ENCODE assay signal across 32 cellular contexts in the genomic region with DNA sequence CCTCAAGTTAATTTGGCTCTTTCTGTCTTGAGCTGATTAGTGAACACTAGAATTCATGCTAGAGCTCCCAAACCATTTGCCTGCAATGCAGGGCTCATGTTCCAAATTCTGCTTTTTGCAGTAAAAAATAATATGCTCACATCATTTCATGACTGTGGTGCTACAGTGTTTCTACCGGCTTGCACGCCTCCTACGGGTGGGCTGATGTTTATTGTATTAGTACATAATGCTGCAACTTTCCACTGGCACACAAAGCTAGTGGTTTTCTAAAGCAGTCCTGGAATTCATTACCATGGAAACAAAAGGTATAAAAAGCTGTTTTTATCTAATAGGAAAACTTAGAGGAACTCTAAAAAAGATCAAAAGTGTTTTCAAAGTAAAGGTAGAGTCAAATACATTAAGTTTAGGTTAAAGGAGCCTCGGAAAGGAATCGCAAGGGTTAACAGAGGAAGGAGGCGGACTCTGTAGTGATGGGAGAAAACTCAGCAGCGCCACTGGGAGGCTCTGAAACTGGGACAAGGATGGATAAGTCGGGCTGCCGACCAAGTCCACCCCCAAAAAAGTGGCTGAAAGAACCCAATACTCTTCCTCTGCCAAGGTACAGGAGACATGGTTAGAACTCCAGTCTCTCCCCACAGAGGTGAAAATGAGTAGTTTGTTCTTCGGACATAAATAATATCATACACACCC. TPM values are rescaled to one million over a fixed set of nuclear protein-coding genes. Genes with fewer than 3 reads are reported as not detected.
"Had no signal": no experiment of that assay in that cellular context is flagged by ENCODE, and none has a peak within 500 bp of the region (broad histone marks: within the 10 kb centered on the region; RNA-seq: fewer than 3 reads in every experiment).

No MANE protein-coding gene starts in this region.

- FAIRE-seq: bronchial epithelial cell, keratinocyte, small intestine had no signal

- H3K4me3 ChIP-seq: esophagus muscularis mucosa, heart right ventricle, ovary, sigmoid colon, vagina had no signal

- ATAC-seq: activated CD8-positive, alpha-beta memory T cell treated with anti-CD3 and anti-CD28 coated beads, Interleukin-2, amount 10 ng/mL, durations not matched to agents 7 days and 5 days; activated CD8-positive, alpha-beta T cell treated with anti-CD3 and anti-CD28 coated beads, Interleukin-2, amount 10 ng/mL, durations not matched to agents 7 days and 5 days; activated naive CD8-positive, alpha-beta T cell treated with anti-CD3 and anti-CD28 coated beads, Interleukin-2, amount 50 U/mL, for 24 hours; foreskin keratinocyte; heart right ventricle; left cardiac atrium; left ventricle myocardium superior; stimulated activated memory B cell treated with anti-CD40 and anti-IgM and Interleukin-4, amounts not matched to agents 10 μg/mL and 1 μg/mL and 100 μg/mL, for 72 hours; stimulated activated naive CD8-positive, alpha-beta T cell treated with anti-CD3 and anti-CD28 coated beads, Interleukin-15, amount 100 ng/mL, for 72 hours; T-helper 17 cell had no signal

- H3K27me3 ChIP-seq: ovary, vagina had no signal

- H3K9me3 ChIP-seq: esophagus muscularis mucosa, heart right ventricle, sigmoid colon, vagina had no signal

- H3K4me1 ChIP-seq: esophagus muscularis mucosa, foreskin keratinocyte, heart right ventricle, sigmoid colon, vagina had no signal

- H3K36me3 ChIP-seq: esophagus muscularis mucosa, heart right ventricle, ovary, sigmoid colon, vagina had no signal

- H3K4me3 Mint-ChIP-seq: activated CD8-positive, alpha-beta memory T cell treated with anti-CD3 and anti-CD28 coated beads, Interleukin-2, amount 10 ng/mL, durations not matched to agents 7 days and 5 days; activated CD8-positive, alpha-beta T cell treated with anti-CD3 and anti-CD28 coated beads, Interleukin-2, amount 10 ng/mL, durations not matched to agents 7 days and 5 days; activated naive CD4-positive, alpha-beta T cell treated with anti-CD3 and anti-CD28 coated beads, Interleukin-2, amount 50 U/mL, for 24 hours; activated naive CD8-positive, alpha-beta T cell treated with anti-CD3 and anti-CD28 coated beads, Interleukin-2, amount 50 U/mL, for 24 hours; central memory CD8-positive, alpha-beta T cell; dendritic cell treated with granulocyte-macrophage colony-stimulating factor and Interleukin-4, amounts not matched to agents 40 ng/mL and 50 ng/mL, for 4 days; nephron progenitor cell; stimulated activated memory B cell treated with anti-CD40 and anti-IgM and Interleukin-4, amounts not matched to agents 10 μg/mL and 1 μg/mL and 100 μg/mL, for 72 hours; stimulated activated naive CD8-positive, alpha-beta T cell treated with anti-CD3 and anti-CD28 coated beads, Interleukin-15, amount 100 ng/mL, for 72 hours; T-helper 17 cell; type B pancreatic cell had no signal

- H3K36me3 Mint-ChIP-seq: activated CD8-positive, alpha-beta memory T cell treated with anti-CD3 and anti-CD28 coated beads, Interleukin-2, amount 10 ng/mL, durations not matched to agents 7 days and 5 days; activated naive CD4-positive, alpha-beta T cell treated with anti-CD3 and anti-CD28 coated beads, Interleukin-2, amount 50 U/mL, for 24 hours; stimulated activated memory B cell treated with anti-CD40 and anti-IgM and Interleukin-4, amounts not matched to agents 10 μg/mL and 1 μg/mL and 100 μg/mL, for 72 hours; type B pancreatic cell had no signal

- H3K9me3 Mint-ChIP-seq: activated naive CD4-positive, alpha-beta T cell treated with anti-CD3 and anti-CD28 coated beads, Interleukin-2, amount 50 U/mL, for 24 hours; activated naive CD8-positive, alpha-beta T cell treated with anti-CD3 and anti-CD28 coated beads, Interleukin-2, amount 50 U/mL, for 24 hours; activated T-helper 2 cell treated with anti-CD3 and anti-CD28 coated beads, Interferon-gamma antibody, Interleukin-2, Interleukin-4, amounts not matched to agents 10 μg/mL and 5 μg/mL and 100 μg/mL, durations not matched to agents 14 hours and 24 hours and 36 hours; central memory CD8-positive, alpha-beta T cell; dendritic cell treated with granulocyte-macrophage colony-stimulating factor and Interleukin-4, amounts not matched to agents 40 ng/mL and 50 ng/mL, for 4 days; nephron progenitor cell; stimulated activated memory B cell treated with anti-CD40 and anti-IgM and Interleukin-4, amounts not matched to agents 10 μg/mL and 1 μg/mL and 100 μg/mL, for 72 hours; stimulated activated naive CD8-positive, alpha-beta T cell treated with anti-CD3 and anti-CD28 coated beads, Interleukin-15, amount 100 ng/mL, for 72 hours; type B pancreatic cell had no signal

- H3K27ac Mint-ChIP-seq: activated CD8-positive, alpha-beta memory T cell treated with anti-CD3 and anti-CD28 coated beads, Interleukin-2, amount 10 ng/mL, durations not matched to agents 7 days and 5 days; activated CD8-positive, alpha-beta T cell treated with anti-CD3 and anti-CD28 coated beads, Interleukin-2, amount 10 ng/mL, durations not matched to agents 7 days and 5 days; activated naive CD4-positive, alpha-beta T cell treated with anti-CD3 and anti-CD28 coated beads, Interleukin-2, amount 50 U/mL, for 24 hours; activated naive CD8-positive, alpha-beta T cell treated with anti-CD3 and anti-CD28 coated beads, Interleukin-2, amount 50 U/mL, for 24 hours; activated T-helper 2 cell treated with anti-CD3 and anti-CD28 coated beads, Interferon-gamma antibody, Interleukin-2, Interleukin-4, amounts not matched to agents 10 μg/mL and 5 μg/mL and 100 μg/mL, durations not matched to agents 14 hours and 24 hours and 36 hours; dendritic cell treated with granulocyte-macrophage colony-stimulating factor and Interleukin-4, amounts not matched to agents 40 ng/mL and 50 ng/mL, for 4 days; nephron progenitor cell; progenitor cell of endocrine pancreas; stimulated activated memory B cell treated with anti-CD40 and anti-IgM and Interleukin-4, amounts not matched to agents 10 μg/mL and 1 μg/mL and 100 μg/mL, for 72 hours; stimulated activated naive CD8-positive, alpha-beta T cell treated with anti-CD3 and anti-CD28 coated beads, Interleukin-15, amount 100 ng/mL, for 72 hours; T-helper 17 cell; type B pancreatic cell had no signal

- H3K27ac ChIP-seq: esophagus muscularis mucosa, foreskin keratinocyte, heart right ventricle, ovary, sigmoid colon, vagina had no signal

- DNase-seq: activated CD8-positive, alpha-beta memory T cell treated with anti-CD3 and anti-CD28 coated beads, Interleukin-2, amount 10 ng/mL, durations not matched to agents 7 days and 5 days; activated CD8-positive, alpha-beta T cell treated with anti-CD3 and anti-CD28 coated beads, Interleukin-2, amount 10 ng/mL, durations not matched to agents 7 days and 5 days; activated naive CD8-positive, alpha-beta T cell treated with anti-CD3 and anti-CD28 coated beads, Interleukin-2, amount 50 U/mL, for 24 hours; activated T-cell treated with anti-CD3 and anti-CD28 coated beads, Interleukin-2, amount 50 U/mL, for 48 hours; foreskin keratinocyte; heart right ventricle; left cardiac atrium; left ventricle myocardium superior; nephron progenitor cell; ovary; retina; sigmoid colon; small intestine; stimulated activated CD4-positive, alpha-beta T cell treated with anti-CD3 and anti-CD28 coated beads, Interleukin-1b, Interleukin-23, amount 100 ng/mL, for 48 hours; stimulated activated CD4-positive, alpha-beta T cell treated with anti-CD3 and anti-CD28 coated beads, Interleukin-4, amount 100 ng/mL, for 4 hours; stimulated activated CD8-positive, alpha-beta memory T cell treated with anti-CD3 and anti-CD28 coated beads, Interleukin-4, amount 100 ng/mL, for 48 hours; stimulated activated naive CD8-positive, alpha-beta T cell treated with anti-CD3 and anti-CD28 coated beads, Interleukin-15, amount 100 ng/mL, for 72 hours; substantia nigra; T-helper 17 cell; T1000 had no signal

- H3K4me1 Mint-ChIP-seq: activated CD8-positive, alpha-beta memory T cell treated with anti-CD3 and anti-CD28 coated beads, Interleukin-2, amount 10 ng/mL, durations not matched to agents 7 days and 5 days; activated naive CD4-positive, alpha-beta T cell treated with anti-CD3 and anti-CD28 coated beads, Interleukin-2, amount 50 U/mL, for 24 hours; activated naive CD8-positive, alpha-beta T cell treated with anti-CD3 and anti-CD28 coated beads, Interleukin-2, amount 50 U/mL, for 24 hours; central memory CD8-positive, alpha-beta T cell; stimulated activated memory B cell treated with anti-CD40 and anti-IgM and Interleukin-4, amounts not matched to agents 10 μg/mL and 1 μg/mL and 100 μg/mL, for 72 hours; stimulated activated naive CD8-positive, alpha-beta T cell treated with anti-CD3 and anti-CD28 coated beads, Interleukin-15, amount 100 ng/mL, for 72 hours; T-helper 17 cell had no signal

RNA-seq across cellular contexts. Expression of a gene that starts 25.9 kb away (rescaled TPM):
- total RNA-seq: activated CD8-positive, alpha-beta memory T cell treated with anti-CD3 and anti-CD28 coated beads, Interleukin-2, amount 10 ng/mL, durations not matched to agents 7 days and 5 days; activated CD8-positive, alpha-beta T cell treated with anti-CD3 and anti-CD28 coated beads, Interleukin-2, amount 10 ng/mL, durations not matched to agents 7 days and 5 days; activated T-helper 2 cell treated with anti-CD3 and anti-CD28 coated beads, Interferon-gamma antibody, Interleukin-2, Interleukin-4, amounts not matched to agents 10 μg/mL and 5 μg/mL and 100 μg/mL, durations not matched to agents 14 hours and 24 hours and 36 hours; bronchial epithelial cell; foreskin keratinocyte; left ventricle myocardium superior; lung microvascular endothelial cell; T-helper 17 cell; vagina had no signal
- polyA plus RNA-seq: foreskin keratinocyte, keratinocyte had no signal
